22 cellular contexts compared by ENCODE assay signal in the genomic region with DNA sequence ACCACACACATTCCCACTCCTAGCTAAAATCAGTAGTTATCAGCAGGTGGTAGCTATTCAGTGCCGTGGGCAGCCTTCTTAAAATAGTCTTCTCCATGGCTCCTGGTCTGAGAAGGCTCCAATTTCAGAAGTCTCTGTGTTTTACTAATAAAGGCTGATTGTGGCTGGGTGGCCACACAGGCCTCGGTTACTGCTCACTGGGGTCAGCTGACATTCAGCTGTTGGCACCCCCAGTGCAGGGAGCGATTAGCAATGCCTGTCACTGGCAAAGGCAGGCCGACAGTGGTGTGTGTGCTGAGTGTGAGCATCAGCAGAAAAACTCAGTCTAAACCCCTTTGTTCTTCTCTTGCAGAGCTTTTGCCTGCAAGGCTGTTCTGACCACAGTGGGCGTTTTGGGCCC. TPM values are rescaled to one million over a fixed set of nuclear protein-coding genes. Genes with fewer than 3 reads are reported as not detected.
"Had no signal": no experiment of that assay in that cellular context is flagged by ENCODE, and none has a peak within 500 bp of the region (broad histone marks: within the 10 kb centered on the region; RNA-seq: fewer than 3 reads in every experiment).

No MANE protein-coding gene starts in this region.

- H3K27me3 Mint-ChIP-seq: activated naive CD8-positive, alpha-beta T cell treated with anti-CD3 and anti-CD28 coated beads, Interleukin-2, amount 10 ng/mL, durations not matched to agents 7 days and 5 days; central memory CD8-positive, alpha-beta T cell; dendritic cell treated with granulocyte-macrophage colony-stimulating factor and Interleukin-4, amounts not matched to agents 40 ng/mL and 50 ng/mL, for 4 days; natural killer cell treated with Interleukin-12 subunit alpha and Interleukin-12 subunit beta and Interleukin-15 and Interleukin-18, amount 100 ng/mL, for 72 hours had no signal

- H3K27me3 ChIP-seq: right lobe of liver, spleen had no signal

- H3K4me3 Mint-ChIP-seq: activated naive CD8-positive, alpha-beta T cell treated with anti-CD3 and anti-CD28 coated beads, Interleukin-2, amount 10 ng/mL, durations not matched to agents 7 days and 5 days; brain; central memory CD8-positive, alpha-beta T cell; dendritic cell treated with granulocyte-macrophage colony-stimulating factor and Interleukin-4, amounts not matched to agents 40 ng/mL and 50 ng/mL, for 4 days; natural killer cell treated with Interleukin-12 subunit alpha and Interleukin-12 subunit beta and Interleukin-15 and Interleukin-18, amount 100 ng/mL, for 72 hours; stimulated activated naive B cell treated with anti-CD40 and anti-IgM and Interleukin-4, amounts not matched to agents 10 μg/mL and 1 μg/mL and 100 μg/mL, for 72 hours; type B pancreatic cell had no signal

- H3K27ac ChIP-seq: psoas muscle, right lobe of liver, spleen had no signal

- H3K27ac Mint-ChIP-seq: activated naive CD8-positive, alpha-beta T cell treated with anti-CD3 and anti-CD28 coated beads, Interleukin-2, amount 10 ng/mL, durations not matched to agents 7 days and 5 days; dendritic cell treated with granulocyte-macrophage colony-stimulating factor and Interleukin-4, amounts not matched to agents 40 ng/mL and 50 ng/mL, for 4 days; natural killer cell treated with Interleukin-12 subunit alpha and Interleukin-12 subunit beta and Interleukin-15 and Interleukin-18, amount 100 ng/mL, for 72 hours; stimulated activated naive B cell treated with anti-CD40 and anti-IgM and Interleukin-4, amounts not matched to agents 10 μg/mL and 1 μg/mL and 100 μg/mL, for 72 hours; type B pancreatic cell had no signal

- H3K9me3 Mint-ChIP-seq: central memory CD8-positive, alpha-beta T cell; dendritic cell treated with granulocyte-macrophage colony-stimulating factor and Interleukin-4, amounts not matched to agents 40 ng/mL and 50 ng/mL, for 4 days; natural killer cell treated with Interleukin-12 subunit alpha and Interleukin-12 subunit beta and Interleukin-15 and Interleukin-18, amount 100 ng/mL, for 72 hours; type B pancreatic cell had no signal

- H3K4me1 Mint-ChIP-seq: activated naive CD8-positive, alpha-beta T cell treated with anti-CD3 and anti-CD28 coated beads, Interleukin-2, amount 10 ng/mL, durations not matched to agents 7 days and 5 days; brain; central memory CD8-positive, alpha-beta T cell had no signal

- H3K4me3 ChIP-seq: lung, psoas muscle, right lobe of liver, spleen had no signal

- H3K4me1 ChIP-seq: psoas muscle, right lobe of liver, spleen had no signal

- ATAC-seq: left cardiac atrium; natural killer cell treated with Interleukin-12 subunit alpha and Interleukin-12 subunit beta and Interleukin-15 and Interleukin-18, amount 100 ng/mL, for 72 hours; psoas muscle; right lobe of liver; stimulated activated naive B cell treated with anti-CD40 and anti-IgM and Interleukin-4, amounts not matched to agents 10 μg/mL and 1 μg/mL and 100 μg/mL, for 72 hours had no signal

- DNase-seq: activated CD4-positive, alpha-beta T cell treated with anti-CD3 and anti-CD28 coated beads, Interleukin-2, amount 50 U/mL, for 4 hours; activated CD4-positive, CD25-positive, alpha-beta regulatory T cell treated with anti-CD3 and anti-CD28 coated beads, Interleukin-2, amount 50 U/mL, for 72 hours; activated gamma-delta T cell treated with Interleukin-2 at 50 U/mL for 16 hours; activated naive CD8-positive, alpha-beta T cell treated with anti-CD3 and anti-CD28 coated beads, Interleukin-2, amount 10 ng/mL, durations not matched to agents 7 days and 5 days; activated T-cell treated with anti-CD3 and anti-CD28 coated beads, Interleukin-2, amount 50 U/mL, for 48 hours; hypothalamus; left cardiac atrium; occipital lobe; right lobe of liver; spleen; stimulated activated CD4-positive, alpha-beta T cell treated with anti-CD3 and anti-CD28 coated beads, Interleukin-1b, Interleukin-23, amount 100 ng/mL, for 48 hours; stimulated activated naive B cell treated with anti-CD40 and anti-IgM and Interleukin-4, amounts not matched to agents 10 μg/mL and 1 μg/mL and 100 μg/mL, for 72 hours had no signal

- H3K9me3 ChIP-seq: psoas muscle, right lobe of liver, spleen had no signal

RNA-seq across cellular contexts. Expression of a gene that starts 16.6 kb away (rescaled TPM):
- total RNA-seq: natural killer cell treated with Interleukin-12 subunit alpha and Interleukin-12 subunit beta and Interleukin-15 and Interleukin-18, amount 100 ng/mL, for 72 hours had no signal

RNA-seq across cellular contexts. Expression of a gene that starts 41.2 kb away (rescaled TPM):
- total RNA-seq: activated naive CD8-positive, alpha-beta T cell treated with anti-CD3 and anti-CD28 coated beads, Interleukin-2, amount 10 ng/mL, durations not matched to agents 7 days and 5 days; left cardiac atrium; lung; mononuclear cell; natural killer cell treated with Interleukin-12 subunit alpha and Interleukin-12 subunit beta and Interleukin-15 and Interleukin-18, amount 100 ng/mL, for 72 hours; occipital lobe; psoas muscle; spleen; subcutaneous adipose tissue had no signal
- polyA plus RNA-seq: esophagus, lung, psoas muscle, spleen had no signal
